Comparison of ENCODE assay signal across 16 cellular contexts in the genomic region with DNA sequence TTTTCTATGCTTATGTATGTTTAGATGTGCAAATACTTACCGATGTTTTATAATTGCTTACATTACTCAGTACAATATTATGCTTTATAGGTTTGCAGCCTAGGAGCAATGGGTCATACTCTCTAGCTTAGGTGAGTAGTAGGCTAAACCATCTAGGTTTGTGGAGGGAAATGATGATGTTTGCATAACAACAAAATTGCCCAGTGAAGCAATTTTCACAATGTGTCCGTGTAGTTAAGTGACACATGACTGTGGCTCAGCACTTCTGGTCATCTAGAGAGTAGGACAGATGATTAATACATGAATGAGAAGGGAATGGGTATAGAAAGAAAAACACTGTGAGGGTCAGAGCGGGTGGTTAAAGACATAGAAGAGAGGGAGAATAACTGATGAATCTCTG.
A peak's percentile ranks its signal among the peaks of the same experiment; 100 is the strongest.
DNase-seq lines count a peak whose midpoint lies in the region; ATAC-seq, FAIRE-seq and TF ChIP-seq lines count a peak whose summit lies in the region.
"Had no signal": no experiment of that assay in that cellular context is flagged by ENCODE, and none has a peak within 500 bp of the region (broad histone marks: within the 10 kb centered on the region; RNA-seq: fewer than 3 reads in every experiment).

No MANE protein-coding gene starts in this region.

- H3K4ac ChIP-seq in IMR-90 (ENCODE audit: low read depth, low read length) (no peak overlapping the region), trophoblast cell (ENCODE audit: low read depth, low read length) (no peak overlapping the region)

- H3K27me3 ChIP-seq in IMR-90 (ENCODE audit: control insufficient read depth, insufficient read depth, low read length), result peaks cover 4% of the 10 kb centered on the region
- H3K27me3 ChIP-seq in keratinocyte (ENCODE audit: control insufficient read depth, extremely low read depth, insufficient read depth, low read length), result no peaks in the 10 kb centered on the region
- H3K27me3 ChIP-seq in trophoblast cell (ENCODE audit: insufficient read depth, low read length), result no peaks in the 10 kb centered on the region

- intact Hi-C loops in IMR-90 (cut with micrococcal nuclease), result no loop called here

- H2AFZ ChIP-seq in IMR-90 (replicated peaks; ENCODE audit: low read length, poor library complexity) (no peak overlapping the region), keratinocyte (ENCODE audit: control insufficient read depth, low read length) (no peak overlapping the region), trophoblast cell (ENCODE audit: insufficient read depth, low read length, poor library complexity) (no peak overlapping the region)

- peak overlapping the region in 2 of 5 experiments; percentile 2 to 20 for H3K4me3 Mint-ChIP-seq in brain
- H3K4me3 Mint-ChIP-seq: B cell; CD4-positive, alpha-beta T cell had no signal

- H3K18ac ChIP-seq in IMR-90 (ENCODE audit: low read depth, low read length) (no peak overlapping the region), trophoblast cell (ENCODE audit: low read length) (no peak overlapping the region)

- no peak overlapping the region for H2BK120ac ChIP-seq in IMR-90 (ENCODE audit: low read depth, low read length)
- no peak overlapping the region for H2BK120ac ChIP-seq in trophoblast cell (ENCODE audit: insufficient read depth, low read length, poor library complexity)

- H3K36me3 Mint-ChIP-seq in brain, result no peaks in the 10 kb centered on the region

- H3K27ac ChIP-seq in IMR-90 (ENCODE audit: insufficient read depth, low read length) (no peak overlapping the region), keratinocyte (ENCODE audit: control insufficient read depth, insufficient read depth, low read length) (no peak overlapping the region), trophoblast cell (ENCODE audit: low read depth, low read length) (no peak overlapping the region)
- H3K27ac ChIP-seq: HL-60 had no signal

- H4K20me1 ChIP-seq in IMR-90 (ENCODE audit: insufficient read depth, low read length), result no peaks in the 10 kb centered on the region
- no peaks in the 10 kb centered on the region for H4K20me1 ChIP-seq in keratinocyte (ENCODE audit: control insufficient read depth, extremely low read depth, insufficient read depth, low read length)

- H4K5ac ChIP-seq in IMR-90 (ENCODE audit: low read depth, low read length), result no peak overlapping the region

- H3K4me2 ChIP-seq in IMR-90 (ENCODE audit: low read depth, low read length) (no peak overlapping the region), keratinocyte (ENCODE audit: control insufficient read depth, extremely low read depth, insufficient read depth, low read depth, low read length) (no peak overlapping the region), trophoblast cell (ENCODE audit: low read length) (no peak overlapping the region)

- H3K9me3 ChIP-seq in IMR-90 (ENCODE audit: control insufficient read depth, insufficient read depth, low read length) (no peaks in the 10 kb centered on the region; the same call in 1 of the 2 replicates), keratinocyte (ENCODE audit: control insufficient read depth, low read depth, low read length) (no peaks in the 10 kb centered on the region), trophoblast cell (ENCODE audit: insufficient read depth, low read depth, low read length) (no peaks in the 10 kb centered on the region)

- CTCF ChIA-PET in IMR-90 (lab: Yijun Ruan, JAX), result interaction anchor here (0.6 kb wide), 1 partner anchor 153 kb away, joined by 3 read pairs; no protein-coding TSS in a partner anchor

- H3K4me1 Mint-ChIP-seq in brain, result peaks cover 44% of the 10 kb centered on the region
- H3K4me1 Mint-ChIP-seq: B cell had no signal

- H3K9ac ChIP-seq in IMR-90 (ENCODE audit: low read depth, low read length) (no peak overlapping the region), keratinocyte (ENCODE audit: control insufficient read depth, extremely low read depth, insufficient read depth, low read length) (no peak overlapping the region), trophoblast cell (ENCODE audit: low read length) (no peak overlapping the region)

- H4K91ac ChIP-seq in IMR-90 (ENCODE audit: insufficient read depth, low read depth, low read length) (no peak overlapping the region), trophoblast cell (ENCODE audit: low read depth, low read length) (no peak overlapping the region)

- no peak overlapping the region for H2AK5ac ChIP-seq in IMR-90 (ENCODE audit: low read depth, low read length)
- H2AK5ac ChIP-seq in trophoblast cell (ENCODE audit: low read length), result no peak overlapping the region

- TF ChIP-seq POLR2A in IMR-90 (IDR thresholded peaks at IDR 0.05; ENCODE audit: low read depth, low read length) (no peak), GM18505 (IDR thresholded peaks at IDR 0.05; ENCODE audit: borderline replicate concordance, extremely low read depth, insufficient read depth, insufficient read length) (no peak)

- H2BK20ac ChIP-seq in IMR-90 (ENCODE audit: low read depth, low read length), result no peak overlapping the region

- H3K9me3 Mint-ChIP-seq in brain, result no peaks in the 10 kb centered on the region

- no peak for TF ChIP-seq CTCF in IMR-90 (conservative IDR thresholded peaks at IDR 0.05; ENCODE audit: low read depth, low read length)
- TF ChIP-seq CTCF in brain (conservative IDR thresholded peaks at IDR 0.05), result no peak
- TF ChIP-seq CTCF in keratinocyte (optimal IDR thresholded peaks at IDR 0.05 in 1 of 3, IDR thresholded peaks at IDR 0.05 in 1 of 3, conservative IDR thresholded peaks at IDR 0.05 in 1 of 3; ENCODE audit: extremely low read depth in 1 of 3, insufficient read depth in 2 of 3, low read length in 3 of 3), result no peak

- POLR2A ChIA-PET in IMR-90 (lab: Charles Lee; ENCODE audit: unreplicated experiment), result no interaction called here

- H2BK15ac ChIP-seq in IMR-90 (ENCODE audit: low read depth, low read length), result no peak overlapping the region

- WGBS in IMR-90 (ENCODE audit: extremely low coverage in 2 of 2, insufficient read length in 1 of 2), 2 experiments, result 100% methylated on average over 2 of the region's 3 CpGs; no CpG with 5 or more reads in 1 of the 2 experiments
- no CpG with 5 or more reads among the region's 3 CpGs for WGBS in trophoblast cell (ENCODE audit: extremely low coverage, insufficient coverage, insufficient read length)

- H2BK5ac ChIP-seq in IMR-90 (ENCODE audit: low read depth, low read length, poor library complexity, severe bottlenecking), result no peak overlapping the region
- H2BK5ac ChIP-seq in trophoblast cell (ENCODE audit: low read depth, low read length, poor library complexity), result no peak overlapping the region

- no peak overlapping the region for H3K4me3 ChIP-seq in IMR-90 (ENCODE audit: insufficient read depth, low read depth, low read length)
- no peak overlapping the region for H3K4me3 ChIP-seq in keratinocyte (ENCODE audit: control insufficient read depth in 2 of 3, extremely low read depth in 1 of 3, insufficient read depth in 2 of 3, low read depth in 1 of 3, low read length in 3 of 3)
- no peak overlapping the region for H3K4me3 ChIP-seq in trophoblast cell (ENCODE audit: low read depth, low read length)

- no peaks in the 10 kb centered on the region for H3K27me3 Mint-ChIP-seq in brain
- H3K27me3 Mint-ChIP-seq: B cell had no signal

- H3K14ac ChIP-seq in IMR-90 (replicated peaks; ENCODE audit: low read depth, low read length) (no peak overlapping the region), trophoblast cell (ENCODE audit: low read length) (no peak overlapping the region)

- no peak overlapping the region for H2AK9ac ChIP-seq in IMR-90 (replicated peaks; ENCODE audit: low read depth, low read length, poor library complexity)

- H3K36me3 ChIP-seq in IMR-90 (ENCODE audit: control insufficient read depth, insufficient read depth, low read length) (no peaks in the 10 kb centered on the region), keratinocyte (ENCODE audit: control insufficient read depth in 2 of 2, extremely low read depth in 1 of 2, insufficient read depth in 2 of 2, low read length in 2 of 2) (no peaks in the 10 kb centered on the region), trophoblast cell (ENCODE audit: control insufficient read depth in 1 of 2, insufficient read depth in 2 of 2, low read length in 2 of 2) (no peaks in the 10 kb centered on the region)

- ATAC-seq in IMR-90 (ENCODE audit: low read depth), result no peak
- no peak for ATAC-seq in GM18505 (IDR thresholded peaks at IDR 0.05; ENCODE audit: unreplicated experiment)

- no peak overlapping the region for H3K56ac ChIP-seq in IMR-90 (ENCODE audit: extremely low read depth, insufficient read depth, low read length)

- H3K23ac ChIP-seq in IMR-90 (ENCODE audit: low read depth, low read length) (no peak overlapping the region), trophoblast cell (ENCODE audit: low read length) (no peak overlapping the region)

- DNase-seq in IMR-90 (no peak), keratinocyte (ENCODE audit: low read depth, low spot score) (no peak), trophoblast cell (peak; percentile 80 to 90), NCI-H146 (lab: John Stamatoyannopoulos, UW) (no peak), DMS153 (lab: John Stamatoyannopoulos, UW) (no peak)
- DNase-seq: C1 segment of cervical spinal cord; CD4-positive, alpha-beta T cell; DND-41; GDM1; HCEC 1CT had no signal

- H4K8ac ChIP-seq in IMR-90 (ENCODE audit: low read depth in 2 of 2, low read length in 2 of 2) (no peak overlapping the region), trophoblast cell (ENCODE audit: low read depth, low read length) (no peak overlapping the region)

- FAIRE-seq in keratinocyte (lab: Jason Lieb, UNC), result peak; percentile 51
- FAIRE-seq: GM12892, GM19239 had no signal

- H3K79me2 ChIP-seq in keratinocyte (ENCODE audit: control insufficient read depth, insufficient read depth, low read length) (no peaks in the 10 kb centered on the region), trophoblast cell (ENCODE audit: control insufficient read depth, insufficient read depth, low read length, poor library complexity) (no peaks in the 10 kb centered on the region)

- H3K79me1 ChIP-seq in IMR-90 (ENCODE audit: low read depth in 1 of 2, low read length in 2 of 2) (no peaks in the 10 kb centered on the region), trophoblast cell (ENCODE audit: low read length) (no peaks in the 10 kb centered on the region)

- dilution Hi-C loops in IMR-90 (cut with HindIII; ENCODE audit: low sequenced_read_pairs, unreplicated experiment), result no loop called here
- dilution Hi-C loops in keratinocyte (cut with MboI; ENCODE audit: extremely low pct_ligation_motif_present, low sequenced_read_pairs), result no loop called here

- H3K4me1 ChIP-seq in IMR-90 (ENCODE audit: control insufficient read depth, insufficient read depth, low read length) (no peaks in the 10 kb centered on the region), keratinocyte (ENCODE audit: control insufficient read depth, extremely low read depth, insufficient read depth, low read length) (peaks cover 17% of the 10 kb centered on the region), trophoblast cell (ENCODE audit: control insufficient read depth in 1 of 2, insufficient read depth in 2 of 2, low read length in 2 of 2) (peaks cover 5% of the 10 kb centered on the region in 2 experiments)

- peak overlapping the region in 3 of 5 experiments; percentile 1 to 8 (median 2) for H3K27ac Mint-ChIP-seq in brain
- H3K27ac Mint-ChIP-seq: B cell; CD4-positive, alpha-beta T cell had no signal

- in situ Hi-C loops in IMR-90 (cut with MboI; ENCODE audit: low sequenced_read_pairs), result no loop called here

- H4K12ac ChIP-seq in trophoblast cell (ENCODE audit: low read depth, low read length), result no peak overlapping the region

- H2BK12ac ChIP-seq in trophoblast cell (ENCODE audit: low read length), result no peak overlapping the region

- TF ChIP-seq RAD21 in IMR-90 (IDR thresholded peaks at IDR 0.05; ENCODE audit: low read length), result no peak

- no TSS peak for BruUV-seq in IMR-90 (replicated peaks; lab: Mats Ljungman, UMichigan)

- H3K9me1 ChIP-seq in IMR-90 (ENCODE audit: insufficient read depth, low read length) (no peaks in the 10 kb centered on the region; the same call in 1 of the 2 replicates), keratinocyte (ENCODE audit: control insufficient read depth, extremely low read depth, insufficient read depth, low read length) (no peaks in the 10 kb centered on the region)

Comparison
In these comparisons a context has a peak if more than half of its experiments do, and no peak if none do; other contexts are left out.
1. DNase-seq: peak in trophoblast cell (2 of 2); none in IMR-90 (single experiment), keratinocyte (single experiment), NCI-H146 (single experiment) and DMS153 (single experiment).